1 cellular context compared by ENCODE assay signal in the genomic region with DNA sequence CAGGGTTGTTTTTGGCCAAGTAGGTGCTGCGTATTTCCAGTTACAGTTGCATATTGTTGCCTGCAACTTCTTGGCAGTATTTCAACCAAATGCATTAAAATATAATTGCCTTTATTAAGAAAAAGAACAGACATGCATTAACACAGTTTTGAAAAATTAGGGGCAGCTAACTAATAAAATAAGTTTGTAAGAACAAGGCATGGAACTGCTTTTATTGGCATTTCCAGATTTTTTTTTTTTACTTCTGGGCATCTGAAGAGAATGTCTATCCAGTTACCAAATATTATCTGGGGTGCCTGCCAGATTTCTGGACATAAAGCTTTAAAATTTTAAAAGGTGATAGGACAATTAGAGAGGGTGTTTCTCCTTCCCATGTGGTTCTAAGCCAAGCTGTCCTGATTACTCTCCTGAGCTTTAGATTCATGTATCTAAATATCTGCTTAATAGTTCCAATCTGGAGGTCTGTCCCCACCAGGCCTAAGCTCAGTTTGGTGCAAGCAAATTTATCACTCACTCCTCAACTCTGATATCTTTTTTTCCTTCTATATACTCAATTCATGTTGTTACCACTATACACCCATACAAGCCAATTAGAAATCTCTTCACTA.
TF ChIP-seq lines count a peak whose summit lies in the region.

No MANE protein-coding gene starts in this region.

TF ChIP-seq in SK-N-SH treated with all-trans-retinoic acid at 6 μM for 48 hours, 23 proteins besides CTCF, POLR2A, EP300 and RAD21 (continued from another document):
- TF ChIP-seq, protein P1, sequence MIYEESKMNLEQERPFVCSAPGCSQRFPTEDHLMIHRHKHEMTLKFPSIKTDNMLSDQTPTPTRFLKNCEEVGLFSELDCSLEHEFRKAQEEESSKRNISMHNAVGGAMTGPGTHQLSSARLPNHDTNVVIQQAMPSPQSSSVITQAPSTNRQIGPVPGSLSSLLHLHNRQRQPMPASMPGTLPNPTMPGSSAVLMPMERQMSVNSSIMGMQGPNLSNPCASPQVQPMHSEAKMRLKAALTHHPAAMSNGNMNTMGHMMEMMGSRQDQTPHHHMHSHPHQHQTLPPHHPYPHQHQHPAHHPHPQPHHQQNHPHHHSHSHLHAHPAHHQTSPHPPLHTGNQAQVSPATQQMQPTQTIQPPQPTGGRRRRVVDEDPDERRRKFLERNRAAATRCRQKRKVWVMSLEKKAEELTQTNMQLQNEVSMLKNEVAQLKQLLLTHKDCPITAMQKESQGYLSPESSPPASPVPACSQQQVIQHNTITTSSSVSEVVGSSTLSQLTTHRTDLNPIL (CRISPR knock-in tag; IDR thresholded peaks at IDR 0.05; ENCODE audit: low read depth): no peak
- TF ChIP-seq, protein P2, sequence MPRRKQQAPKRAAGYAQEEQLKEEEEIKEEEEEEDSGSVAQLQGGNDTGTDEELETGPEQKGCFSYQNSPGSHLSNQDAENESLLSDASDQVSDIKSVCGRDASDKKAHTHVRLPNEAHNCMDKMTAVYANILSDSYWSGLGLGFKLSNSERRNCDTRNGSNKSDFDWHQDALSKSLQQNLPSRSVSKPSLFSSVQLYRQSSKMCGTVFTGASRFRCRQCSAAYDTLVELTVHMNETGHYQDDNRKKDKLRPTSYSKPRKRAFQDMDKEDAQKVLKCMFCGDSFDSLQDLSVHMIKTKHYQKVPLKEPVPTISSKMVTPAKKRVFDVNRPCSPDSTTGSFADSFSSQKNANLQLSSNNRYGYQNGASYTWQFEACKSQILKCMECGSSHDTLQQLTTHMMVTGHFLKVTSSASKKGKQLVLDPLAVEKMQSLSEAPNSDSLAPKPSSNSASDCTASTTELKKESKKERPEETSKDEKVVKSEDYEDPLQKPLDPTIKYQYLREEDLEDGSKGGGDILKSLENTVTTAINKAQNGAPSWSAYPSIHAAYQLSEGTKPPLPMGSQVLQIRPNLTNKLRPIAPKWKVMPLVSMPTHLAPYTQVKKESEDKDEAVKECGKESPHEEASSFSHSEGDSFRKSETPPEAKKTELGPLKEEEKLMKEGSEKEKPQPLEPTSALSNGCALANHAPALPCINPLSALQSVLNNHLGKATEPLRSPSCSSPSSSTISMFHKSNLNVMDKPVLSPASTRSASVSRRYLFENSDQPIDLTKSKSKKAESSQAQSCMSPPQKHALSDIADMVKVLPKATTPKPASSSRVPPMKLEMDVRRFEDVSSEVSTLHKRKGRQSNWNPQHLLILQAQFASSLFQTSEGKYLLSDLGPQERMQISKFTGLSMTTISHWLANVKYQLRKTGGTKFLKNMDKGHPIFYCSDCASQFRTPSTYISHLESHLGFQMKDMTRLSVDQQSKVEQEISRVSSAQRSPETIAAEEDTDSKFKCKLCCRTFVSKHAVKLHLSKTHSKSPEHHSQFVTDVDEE (CRISPR knock-in tag; IDR thresholded peaks at IDR 0.05): no peak
- TF ChIP-seq RARB (CRISPR knock-in tag; IDR thresholded peaks at IDR 0.05) (no peak), ZNF70 (CRISPR knock-in tag; IDR thresholded peaks at IDR 0.05) (0 out of 2 replicates have a peak, but pooled peaks have one; percentile 17), ZC3H10 (CRISPR knock-in tag; IDR thresholded peaks at IDR 0.05) (no peak)
